ENCODE assay signal across 18 cellular contexts in genomic region chr7:1450987-1451386, GRCh38. TPM values are rescaled to one million over a fixed set of nuclear protein-coding genes. Genes with fewer than 3 reads are reported as not detected.
DNase-seq lines count a peak whose midpoint lies in the region; ATAC-seq, FAIRE-seq and TF ChIP-seq lines count a peak whose summit lies in the region.
"Had no signal": no experiment of that assay in that cellular context is flagged by ENCODE, and none has a peak within 500 bp of the region (broad histone marks: within the 10 kb centered on the region; RNA-seq: fewer than 3 reads in every experiment).

No MANE protein-coding gene starts in this region.

- no peaks in the 10 kb centered on the region for H3K9me3 ChIP-seq in HEK293 (ENCODE audit: control insufficient read depth, insufficient read depth, low read depth, low read length)
- H3K9me3 ChIP-seq in K562 (replicated peaks; ENCODE audit: control insufficient read depth, insufficient read depth, low read depth, low read length): no peaks in the 10 kb centered on the region
- H3K9me3 ChIP-seq in neuronal stem cell (replicated peaks in 1 of 2; ENCODE audit: control insufficient read depth in 2 of 2, insufficient read depth in 1 of 2, low read depth in 1 of 2, low read length in 2 of 2): no peaks in the 10 kb centered on the region
- H3K9me3 ChIP-seq in transverse colon: no peaks in the 10 kb centered on the region

- TF ChIP-seq EP300 in K562 (IDR thresholded peaks at IDR 0.05; ENCODE audit: low read length) (no peak), transverse colon (IDR thresholded peaks at IDR 0.05; ENCODE audit: low read depth) (no peak)

- H2BK15ac ChIP-seq in neuronal stem cell (ENCODE audit: low read length): peak overlapping the region; percentile 74

- H3K79me1 ChIP-seq in neuronal stem cell (ENCODE audit: low read depth, low read length): peaks cover 12% of the 10 kb centered on the region

- no peak overlapping the region for H2BK120ac ChIP-seq in neuronal stem cell (ENCODE audit: low read depth, low read length)

- H2BK5ac ChIP-seq in neuronal stem cell (ENCODE audit: low read length): peak overlapping the region; percentile 54

- WGBS in K562 (ENCODE audit: insufficient coverage, low coverage, missing lambda C conversion rate): 83% methylated on average over 11 of the region's 11 CpGs
- WGBS in neuronal stem cell (ENCODE audit: extremely low coverage in 2 of 2, insufficient read length in 2 of 2, insufficient replicate concordance in 1 of 2), 2 donors: no CpG with 5 or more reads among the region's 11 CpGs
- WGBS in transverse colon (ENCODE audit: low coverage in 1 of 2), 2 donors: 79% methylated on average over 9 of the region's 11 CpGs; no CpG with 5 or more reads in 1 of the 2 donors

- peaks cover 11% of the 10 kb centered on the region; the same call in 1 of the 2 replicates for H4K20me1 ChIP-seq in K562 (replicated peaks; ENCODE audit: control insufficient read depth, insufficient read depth, low read length)

- H3K36me3 ChIP-seq in HEK293 (ENCODE audit: control insufficient read depth in 2 of 2, insufficient read depth in 1 of 2, low read length in 2 of 2) (no peaks in the 10 kb centered on the region), K562 (ENCODE audit: control insufficient read depth, insufficient read depth, low read length) (peaks cover 67% of the 10 kb centered on the region; the same call in 1 of the 3 replicates), neuronal stem cell (replicated peaks in 1 of 2; ENCODE audit: control insufficient read depth in 2 of 2, insufficient read depth in 2 of 2, low read length in 2 of 2) (no peaks in the 10 kb centered on the region), transverse colon (no peaks in the 10 kb centered on the region)

- in situ Hi-C loops in K562 (cut with MboI): no loop called here
- in situ Hi-C loops in transverse colon (cut with MboI; ENCODE audit: low pct_ligation_motif_present in 1 of 4, low pct_unique_long_range_greater_than_20kb in 1 of 4, low sequenced_read_pairs in 3 of 4): no loop called here

- no peak for TF ChIP-seq CTCF in HEK293 (tag by site-specific recombination; IDR thresholded peaks at IDR 0.05)
- TF ChIP-seq CTCF in K562 (IDR thresholded peaks at IDR 0.05 in 2 of 3, conservative IDR thresholded peaks at IDR 0.05 in 1 of 3; ENCODE audit: insufficient read depth in 2 of 3, low read depth in 1 of 3, low read length in 3 of 3): no peak
- TF ChIP-seq CTCF in transverse colon (IDR thresholded peaks at IDR 0.05): no peak

- H3K27ac ChIP-seq in HEK293 (ENCODE audit: extremely low read depth, low read depth, low read length): no peak overlapping the region
- H3K27ac ChIP-seq in K562 (ENCODE audit: extremely low read depth, low read depth, low read length): no peak overlapping the region
- no peak overlapping the region for H3K27ac ChIP-seq in neuronal stem cell (replicated peaks; ENCODE audit: low read length)
- H3K27ac ChIP-seq in transverse colon: peak overlapping the region in 3 of 4 donors; percentile 8 to 47 (median 41)
- H3K27ac ChIP-seq: C4-2B had no signal

- CTCF ChIA-PET in HEK293 (lab: Yijun Ruan, JAX): interaction anchor here (0.6 to 1.3 kb wide), 2 partner anchors 18 to 35 kb away, joined by 4 to 5 read pairs; no protein-coding TSS in a partner anchor
- CTCF ChIA-PET in K562 (lab: Yijun Ruan, JAX; ENCODE audit: low intra/inter-chr PET ratio): no interaction called here

- H3K9ac ChIP-seq in K562 (ENCODE audit: insufficient read depth in 1 of 2, low read depth in 2 of 2, low read length in 2 of 2): peak overlapping the region in 1 of 2 experiments; percentile 71; a peak in 2 of 4 replicates
- H3K9ac ChIP-seq in neuronal stem cell (ENCODE audit: low read depth, low read length, poor library complexity): no peak overlapping the region

- H2AFZ ChIP-seq in K562 (ENCODE audit: low read depth, low read length): no peak overlapping the region
- H2AFZ ChIP-seq in neuronal stem cell (ENCODE audit: low read length): no peak overlapping the region
- H2AFZ ChIP-seq: GM23338 had no signal

- no TSS peak for BruUV-seq in K562 (replicated peaks; lab: Mats Ljungman, UMichigan)

- FAIRE-seq in K562 (lab: Jason Lieb, UNC): no peak
- FAIRE-seq: D721Med had no signal

- no peak for TF ChIP-seq POLR2A in K562 (conservative IDR thresholded peaks at IDR 0.05)
- no peak for TF ChIP-seq POLR2A in transverse colon (IDR thresholded peaks at IDR 0.05)

- H3K27me3 ChIP-seq in K562 (ENCODE audit: control insufficient read depth in 2 of 2, insufficient read depth in 2 of 2, low read length in 2 of 2) (no peaks in the 10 kb centered on the region), neuronal stem cell (ENCODE audit: control insufficient read depth in 3 of 3, insufficient read depth in 3 of 3, low read depth in 1 of 3, low read length in 3 of 3) (no peaks in the 10 kb centered on the region), transverse colon (no peaks in the 10 kb centered on the region)

- H3K79me2 ChIP-seq in K562 (ENCODE audit: control insufficient read depth, insufficient read depth, low read length): peaks cover 56% of the 10 kb centered on the region

- H2AK5ac ChIP-seq in neuronal stem cell (ENCODE audit: low read depth, low read length): peak overlapping the region; percentile 97

- no peak for TF ChIP-seq RAD21 in K562 (CRISPR knock-in tag; conservative IDR thresholded peaks at IDR 0.05 in 1 of 2, IDR thresholded peaks at IDR 0.05 in 1 of 2)

- no peak for ATAC-seq in K562
- no peak for ATAC-seq in HG02885 (IDR thresholded peaks at IDR 0.05; ENCODE audit: poor library complexity, unreplicated experiment)
- ATAC-seq in left lobe of liver: no peak
- ATAC-seq in GM21423 (IDR thresholded peaks at IDR 0.05; ENCODE audit: unreplicated experiment): no peak
- ATAC-seq in GM19455 (IDR thresholded peaks at IDR 0.05; ENCODE audit: unreplicated experiment): no peak
- ATAC-seq: CD8-positive, alpha-beta T cell; GM23338 had no signal

- intact Hi-C loops in K562 (cut with micrococcal nuclease) (no loop called here), transverse colon (cut with DNase I; ENCODE audit: low total_unique reads) (no loop called here)

- no peak overlapping the region for H3K4ac ChIP-seq in neuronal stem cell (ENCODE audit: low read length)

- peak overlapping the region; percentile 34 for H4K91ac ChIP-seq in neuronal stem cell (ENCODE audit: low read depth, low read length, poor library complexity)

- no peak overlapping the region for H3K14ac ChIP-seq in neuronal stem cell (ENCODE audit: low read length)

- DNase-seq in K562 (ENCODE audit: extremely low read depth in 1 of 4, low spot score in 3 of 4) (no peak), neuronal stem cell (ENCODE audit: low spot score) (no peak), transverse colon (no peak), left lobe of liver (ENCODE audit: low spot score) (no peak)
- DNase-seq: ACHN; CD8-positive, alpha-beta T cell; COR-L47; DND-41; GDM1; H7 had no signal

- no peak overlapping the region for H2BK12ac ChIP-seq in neuronal stem cell (ENCODE audit: low read length)

- H3K9me1 ChIP-seq in K562 (ENCODE audit: control insufficient read depth, insufficient read depth, low read length): no peaks in the 10 kb centered on the region

- H3K4me3 ChIP-seq in HEK293 (ENCODE audit: low read depth, low read length): no peak overlapping the region
- no peak overlapping the region for H3K4me3 ChIP-seq in K562
- H3K4me3 ChIP-seq in neuronal stem cell (ENCODE audit: low read length in 2 of 2): no peak overlapping the region
- no peak overlapping the region for H3K4me3 ChIP-seq in transverse colon
- H3K4me3 ChIP-seq: GM23338 had no signal

- no peak overlapping the region for H4K8ac ChIP-seq in neuronal stem cell (ENCODE audit: low read depth, low read length)

- H3K4me2 ChIP-seq in K562 (ENCODE audit: insufficient read depth, low read length): no peak overlapping the region
- no peak overlapping the region for H3K4me2 ChIP-seq in neuronal stem cell (ENCODE audit: insufficient read depth, low read length, poor library complexity, severe bottlenecking)
- H3K4me2 ChIP-seq: GM23338 had no signal

- peak overlapping the region; percentile 29 for H3K23ac ChIP-seq in neuronal stem cell (ENCODE audit: low read depth, low read length, poor library complexity)

- POLR2A ChIA-PET in HEK293 (lab: Yijun Ruan, JAX) (no interaction called here), K562 (lab: Yijun Ruan, JAX) (interaction anchor here (0.6 to 2.2 kb wide), 4 partner anchors 10 to 949 kb away, joined by 4 to 12 read pairs (median 4); no protein-coding TSS in a partner anchor)

- H3K18ac ChIP-seq in neuronal stem cell (ENCODE audit: low read length): peak overlapping the region; percentile 13

- H3K4me1 ChIP-seq in HEK293 (ENCODE audit: control insufficient read depth, insufficient read depth, low read length) (no peaks in the 10 kb centered on the region), K562 (replicated peaks in 1 of 2; ENCODE audit: control insufficient read depth in 2 of 2, insufficient read depth in 2 of 2, low read length in 2 of 2) (peaks cover 4 to 85% of the 10 kb centered on the region in 2 experiments; a peak in 3 of 5 replicates), neuronal stem cell (ENCODE audit: control insufficient read depth in 2 of 2, insufficient read depth in 1 of 2, low read depth in 1 of 2, low read length in 2 of 2) (peaks cover 16 to 29% of the 10 kb centered on the region in 2 donors), transverse colon (peaks cover 8 to 63% (median 28%) of the 10 kb centered on the region in 4 donors)

RNA-seq across cellular contexts. Expression of gene MICALL2, which starts 8.3 kb away (rescaled TPM):
- 266 and 844 TPM in 2 replicates for total RNA-seq in K562 (2011; cell fraction: chromatin; rRNA removed; ENCODE audit: low replicate concordance)
- 502 and 577 TPM in 2 replicates for total RNA-seq in K562 (2011; cell fraction: nucleolus; rRNA removed)
- 359 and 406 TPM in 2 replicates for total RNA-seq in K562 (2011; cell fraction: nucleoplasm; rRNA removed)
- total RNA-seq in K562 (2014; rRNA removed) (59.0 and 71.5 TPM in 2 replicates), K562 (2014; rRNA removed; fragmentation: Illumina TruSeq; extraction: Trizol) (6.9 and 9.5 TPM in 2 replicates), K562 (2015; rRNA removed; fragmentation: Illumina TruSeq; extraction: Trizol) (26.9 and 32.7 TPM in 2 replicates), K562 (2021) (102 and 103 TPM in 2 replicates), transverse colon (100 to 1,000 TPM in 2 of 4 donors, 10 to 100 TPM in 2; 67.6 to 181 (median 97.0) TPM), left lobe of liver (18.0 TPM)
- polyA plus RNA-seq in K562 (2011; rRNA removed) (17.0 and 42.5 TPM in 2 replicates), K562 (2014; fragmentation: Illumina TruSeq; extraction: Trizol) (13.2 and 29.8 TPM in 2 replicates), K562 (2014; fragmentation: Nextera tagmentation; extraction: Ambion mirVana) (1 to 10 TPM; 1.8 to 2.2 TPM), K562 (2014; rRNA removed) (91.2 and 99.3 TPM in 2 replicates)
- 14.6 and 28.0 TPM in 2 replicates for polyA plus RNA-seq in K562 (2011; cell fraction: cytosol; rRNA removed)
- polyA plus RNA-seq in K562 (2011; cell fraction: nucleus; rRNA removed): 444 and 528 TPM in 2 replicates
- polyA plus RNA-seq in K562 (2012): 61.2 and 74.6 TPM in 2 replicates
- 53.2 and 57.7 TPM in 2 replicates for polyA minus RNA-seq in K562 (2011; rRNA and poly(A)+ RNA removed)
- polyA minus RNA-seq in K562 (2011; cell fraction: cytosol; rRNA and poly(A)+ RNA removed): 17.9 and 22.2 TPM in 2 replicates
- 91.7 and 109 TPM in 2 replicates for polyA minus RNA-seq in K562 (2011; cell fraction: nucleus; rRNA and poly(A)+ RNA removed)
- 9.4 TPM for polyA plus RNA-seq in neuronal stem cell (2013, experiment 1 of 2)
- 10.1 TPM for polyA plus RNA-seq in neuronal stem cell (2013, experiment 2 of 2)
- polyA plus RNA-seq: IgD-negative memory B cell had no signal

RNA-seq across cellular contexts. Expression of gene INTS1, which starts 53.2 kb away (rescaled TPM):
- total RNA-seq in K562 (2011; cell fraction: chromatin; rRNA removed; ENCODE audit: low replicate concordance): 67.2 and 276 TPM in 2 replicates
- 199 and 200 TPM in 2 replicates for total RNA-seq in K562 (2011; cell fraction: nucleolus; rRNA removed)
- 92.5 and 92.7 TPM in 2 replicates for total RNA-seq in K562 (2011; cell fraction: nucleoplasm; rRNA removed)
- total RNA-seq in K562 (2014; rRNA removed): 34.9 and 39.7 TPM in 2 replicates
- total RNA-seq in K562 (2014; rRNA removed; fragmentation: Illumina TruSeq; extraction: Trizol): 4.1 and 6.8 TPM in 2 replicates
- 19.2 and 20.1 TPM in 2 replicates for total RNA-seq in K562 (2015; rRNA removed; fragmentation: Illumina TruSeq; extraction: Trizol)
- 105 and 119 TPM in 2 replicates for total RNA-seq in K562 (2021)
- polyA plus RNA-seq in K562 (2011; rRNA removed): 12.0 and 28.0 TPM in 2 replicates
- 17.5 and 46.7 TPM in 2 replicates for polyA plus RNA-seq in K562 (2011; cell fraction: cytosol; rRNA removed)
- 146 and 297 TPM in 2 replicates for polyA plus RNA-seq in K562 (2011; cell fraction: nucleus; rRNA removed)
- 62.7 and 64.6 TPM in 2 replicates for polyA plus RNA-seq in K562 (2012)
- 18.5 and 66.3 TPM in 2 replicates for polyA plus RNA-seq in K562 (2014; fragmentation: Illumina TruSeq; extraction: Trizol)
- 1 to 10 TPM in 1 of 2 experiments, under 1 TPM in 1; 0.34 to 1.7 TPM for polyA plus RNA-seq in K562 (2014; fragmentation: Nextera tagmentation; extraction: Ambion mirVana)
- polyA plus RNA-seq in K562 (2014; rRNA removed): 46.7 and 55.1 TPM in 2 replicates
- 9.8 and 11.1 TPM in 2 replicates for polyA minus RNA-seq in K562 (2011; rRNA and poly(A)+ RNA removed)
- 38.7 and 69.3 TPM in 2 replicates for polyA minus RNA-seq in K562 (2011; cell fraction: cytosol; rRNA and poly(A)+ RNA removed)
- polyA minus RNA-seq in K562 (2011; cell fraction: nucleus; rRNA and poly(A)+ RNA removed): 52.6 and 57.9 TPM in 2 replicates
- polyA plus RNA-seq in neuronal stem cell (2013, experiment 1 of 2): 25.3 TPM
- polyA plus RNA-seq in neuronal stem cell (2013, experiment 2 of 2): 24.4 TPM
- total RNA-seq in transverse colon: 100 to 1,000 TPM in 1 of 4 donors, 10 to 100 TPM in 3; 50.3 to 134 (median 71.4) TPM
- total RNA-seq in left lobe of liver: 55.5 TPM

Comparison
In these comparisons a context has a peak if more than half of its experiments do, and no peak if none do; other contexts are left out.
1. H3K27ac ChIP-seq: peak in transverse colon (3 of 4); none in HEK293 (single experiment), K562 (single experiment) and neuronal stem cell (single experiment).